In genomic region chr5:117680421-117680820, GRCh38 we compare ENCODE assay signal across 26 cellular contexts.
DNase-seq lines count a peak whose midpoint lies in the region; ATAC-seq and TF ChIP-seq lines count a peak whose summit lies in the region.
"Had no signal": no experiment of that assay in that cellular context is flagged by ENCODE, and none has a peak within 500 bp of the region (broad histone marks: within the 10 kb centered on the region; RNA-seq: fewer than 3 reads in every experiment).

No MANE protein-coding gene starts in this region.

- peak overlapping the region in 1 of 5 experiments; percentile 20 for H3K4me3 Mint-ChIP-seq in brain
- H3K4me3 Mint-ChIP-seq: activated CD4-positive, alpha-beta T cell treated with anti-CD3 and anti-CD28 coated beads for 36 hours; CD4-positive, alpha-beta T cell; central memory CD8-positive, alpha-beta T cell; IgD-negative memory B cell; natural killer cell treated with Interleukin-12 subunit alpha and Interleukin-12 subunit beta and Interleukin-15 and Interleukin-18, amount 100 ng/mL, for 72 hours; stimulated activated memory B cell treated with anti-CD40 and anti-IgM and Interleukin-4, amounts not matched to agents 10 μg/mL and 1 μg/mL and 100 μg/mL, for 72 hours had no signal

- peak; percentile 16 for DNase-seq in A172 (ENCODE audit: low spot score)
- peak; percentile 5 for DNase-seq in HCEC 1CT
- DNase-seq in left kidney (ENCODE audit: low read depth, low spot score) = peak; percentile 49
- no peak for DNase-seq in putamen (ENCODE audit: low spot score)
- no peak for DNase-seq in COR-L47 (lab: John Stamatoyannopoulos, UW)
- DNase-seq: 8988T; activated CD4-positive, alpha-beta T cell treated with anti-CD3 and anti-CD28 coated beads for 36 hours; anterior cingulate cortex; CD4-positive, alpha-beta T cell; dorsolateral prefrontal cortex; hippocampal formation; NCI-H1048; NCI-H2107; NCI-H345; NCI-H748 treated with DMSO at 0.1 percent for 48 hours; SHP77 treated with DMSO at 0.1 percent for 48 hours; substantia nigra; trophoblast cell had no signal

- no peak for TF ChIP-seq CTCF in brain (conservative IDR thresholded peaks at IDR 0.05)

- H3K4me1 Mint-ChIP-seq in brain = peaks cover 31% of the 10 kb centered on the region
- H3K4me1 Mint-ChIP-seq: activated CD4-positive, alpha-beta T cell treated with anti-CD3 and anti-CD28 coated beads for 36 hours; central memory CD8-positive, alpha-beta T cell; stimulated activated memory B cell treated with anti-CD40 and anti-IgM and Interleukin-4, amounts not matched to agents 10 μg/mL and 1 μg/mL and 100 μg/mL, for 72 hours had no signal

- no peaks in the 10 kb centered on the region for H3K9me3 Mint-ChIP-seq in brain
- H3K9me3 Mint-ChIP-seq: stimulated activated memory B cell treated with anti-CD40 and anti-IgM and Interleukin-4, amounts not matched to agents 10 μg/mL and 1 μg/mL and 100 μg/mL, for 72 hours had no signal

- peak overlapping the region in 3 of 5 experiments; percentile 13 to 33 (median 23) for H3K27ac Mint-ChIP-seq in brain
- H3K27ac Mint-ChIP-seq: activated CD4-positive, alpha-beta T cell treated with anti-CD3 and anti-CD28 coated beads for 36 hours; activated naive CD4-positive, alpha-beta T cell treated with anti-CD3 and anti-CD28 coated beads, Interleukin-2, amount 50 U/mL, for 72 hours; CD4-positive, alpha-beta T cell; IgD-negative memory B cell; natural killer cell treated with Interleukin-12 subunit alpha and Interleukin-12 subunit beta and Interleukin-15 and Interleukin-18, amount 100 ng/mL, for 72 hours; stimulated activated memory B cell treated with anti-CD40 and anti-IgM and Interleukin-4, amounts not matched to agents 10 μg/mL and 1 μg/mL and 100 μg/mL, for 72 hours had no signal

- peaks cover 6% of the 10 kb centered on the region for H3K27me3 Mint-ChIP-seq in brain
- H3K27me3 Mint-ChIP-seq: activated CD4-positive, alpha-beta T cell treated with anti-CD3 and anti-CD28 coated beads for 36 hours; CD4-positive, alpha-beta T cell; central memory CD8-positive, alpha-beta T cell; natural killer cell treated with Interleukin-12 subunit alpha and Interleukin-12 subunit beta and Interleukin-15 and Interleukin-18, amount 100 ng/mL, for 72 hours; stimulated activated memory B cell treated with anti-CD40 and anti-IgM and Interleukin-4, amounts not matched to agents 10 μg/mL and 1 μg/mL and 100 μg/mL, for 72 hours had no signal

- ATAC-seq in GM21360 (IDR thresholded peaks at IDR 0.05; ENCODE audit: unreplicated experiment) (no peak), GM19463 (IDR thresholded peaks at IDR 0.05; ENCODE audit: unreplicated experiment) (no peak)
- ATAC-seq: activated CD4-positive, alpha-beta T cell treated with anti-CD3 and anti-CD28 coated beads for 36 hours; activated naive CD4-positive, alpha-beta T cell treated with anti-CD3 and anti-CD28 coated beads, Interleukin-2, amount 50 U/mL, for 72 hours; natural killer cell treated with Interleukin-12 subunit alpha and Interleukin-12 subunit beta and Interleukin-15 and Interleukin-18, amount 100 ng/mL, for 72 hours; stimulated activated memory B cell treated with anti-CD40 and anti-IgM and Interleukin-4, amounts not matched to agents 10 μg/mL and 1 μg/mL and 100 μg/mL, for 72 hours had no signal

- no peaks in the 10 kb centered on the region for H3K36me3 Mint-ChIP-seq in brain
- H3K36me3 Mint-ChIP-seq: activated naive CD4-positive, alpha-beta T cell treated with anti-CD3 and anti-CD28 coated beads, Interleukin-2, amount 50 U/mL, for 72 hours; IgD-negative memory B cell; stimulated activated memory B cell treated with anti-CD40 and anti-IgM and Interleukin-4, amounts not matched to agents 10 μg/mL and 1 μg/mL and 100 μg/mL, for 72 hours had no signal

Comparison
In these comparisons a context has a peak if more than half of its experiments do, and no peak if none do; other contexts are left out.
1. DNase-seq: peak in A172 (single experiment), HCEC 1CT (single experiment) and left kidney (single experiment); none in putamen (single experiment) and COR-L47 (single experiment).